16 cellular contexts compared by ENCODE assay signal in genomic region chr17:37826497-37827115, GRCh38.
A peak's percentile ranks its signal among the peaks of the same experiment; 100 is the strongest.
DNase-seq lines count a peak whose midpoint lies in the region; ATAC-seq, FAIRE-seq and TF ChIP-seq lines count a peak whose summit lies in the region.
"Had no signal": no experiment of that assay in that cellular context is flagged by ENCODE, and none has a peak within 500 bp of the region (broad histone marks: within the 10 kb centered on the region; RNA-seq: fewer than 3 reads in every experiment).

No MANE protein-coding gene starts in this region.

- no peak for TF ChIP-seq EP300 in A549 (IDR thresholded peaks at IDR 0.05)

- H3K56ac ChIP-seq in IMR-90 (ENCODE audit: extremely low read depth, insufficient read depth, low read length): no peak overlapping the region; the same call in 1 of the 2 replicates

- H3K4me2 ChIP-seq in A549 (no peak overlapping the region), IMR-90 (ENCODE audit: low read depth, low read length) (no peak overlapping the region)

- H3K27ac ChIP-seq in A549 (peak overlapping the region; percentile 6 to 87; a peak in 4 of 6 replicates), IMR-90 (ENCODE audit: insufficient read depth, low read length) (no peak overlapping the region), foreskin keratinocyte (no peak overlapping the region)
- H3K27ac ChIP-seq: cardiac muscle cell, epithelial cell of prostate had no signal

- no peak overlapping the region for H4K5ac ChIP-seq in IMR-90 (ENCODE audit: low read depth, low read length)

- no peak overlapping the region; the same call in 1 of the 2 replicates for H3K23ac ChIP-seq in IMR-90 (ENCODE audit: low read depth, low read length)

- H3K4ac ChIP-seq in IMR-90 (ENCODE audit: low read depth, low read length): peak overlapping the region; percentile 81

- H3K14ac ChIP-seq in IMR-90 (replicated peaks; ENCODE audit: low read depth, low read length): peak overlapping the region; percentile 74

- no peak overlapping the region for H3K9ac ChIP-seq in IMR-90 (ENCODE audit: low read depth, low read length)

- peak overlapping the region; percentile 94; the same call in 1 of the 2 replicates for H2AK5ac ChIP-seq in IMR-90 (ENCODE audit: low read depth, low read length)

- TF ChIP-seq CTCF in A549 (IDR thresholded peaks at IDR 0.05): no peak
- no peak for TF ChIP-seq CTCF in IMR-90 (conservative IDR thresholded peaks at IDR 0.05; ENCODE audit: low read depth, low read length)
- no peak for TF ChIP-seq CTCF in foreskin keratinocyte (conservative IDR thresholded peaks at IDR 0.05)

- no TSS peak for BruUV-seq in IMR-90 (replicated peaks; lab: Mats Ljungman, UMichigan)

- dilution Hi-C loops in IMR-90 (cut with HindIII; ENCODE audit: low sequenced_read_pairs, unreplicated experiment): no loop called here

- no peak overlapping the region for H3K18ac ChIP-seq in IMR-90 (ENCODE audit: low read depth, low read length)

- no peak overlapping the region for H2BK5ac ChIP-seq in IMR-90 (ENCODE audit: low read depth, low read length, poor library complexity, severe bottlenecking)

- H3K36me3 ChIP-seq in IMR-90 (ENCODE audit: control insufficient read depth, insufficient read depth, low read length): no peaks in the 10 kb centered on the region
- H3K36me3 ChIP-seq: cardiac muscle cell had no signal

- peak overlapping the region; percentile 55 for H2AK9ac ChIP-seq in IMR-90 (replicated peaks; ENCODE audit: low read depth, low read length, poor library complexity)

- no peak for FAIRE-seq in A549 (lab: Jason Lieb, UNC)
- FAIRE-seq: G401.6, urothelium cell line had no signal

- no peak overlapping the region for H3K27ac Mint-ChIP-seq in activated CD4-positive, alpha-beta T cell treated with anti-CD3 and anti-CD28 coated beads, Interleukin-2, amount 10 ng/mL, durations not matched to agents 24 days and 14 days
- H3K27ac Mint-ChIP-seq: activated naive CD4-positive, alpha-beta T cell treated with anti-CD3 and anti-CD28 coated beads for 36 hours had no signal

- intact Hi-C loops in IMR-90 (cut with micrococcal nuclease): loop anchor here (10.0 kb wide), 1 partner anchor 92 kb away; no protein-coding TSS in a partner anchor
- intact Hi-C loops in activated CD4-positive, alpha-beta T cell treated with anti-CD3 and anti-CD28 coated beads, Interleukin-2, amount 10 ng/mL, durations not matched to agents 24 days and 14 days (cut with micrococcal nuclease): no loop called here

- peak overlapping the region; percentile 98 for H2BK120ac ChIP-seq in IMR-90 (ENCODE audit: low read depth, low read length)

- H3K27me3 ChIP-seq in IMR-90 (ENCODE audit: control insufficient read depth, insufficient read depth, low read length) (no peaks in the 10 kb centered on the region), foreskin keratinocyte (no peaks in the 10 kb centered on the region)
- H3K27me3 ChIP-seq: cardiac muscle cell had no signal

- no peak overlapping the region for H3K4me3 ChIP-seq in A549
- no peak overlapping the region for H3K4me3 ChIP-seq in IMR-90 (ENCODE audit: insufficient read depth, low read depth, low read length)
- H3K4me3 ChIP-seq: cardiac muscle cell had no signal

- in situ Hi-C loops in IMR-90 (cut with MboI; ENCODE audit: low sequenced_read_pairs): no loop called here

- H3K4me1 ChIP-seq in A549: peaks cover 42% of the 10 kb centered on the region
- H3K4me1 ChIP-seq in IMR-90 (ENCODE audit: control insufficient read depth, insufficient read depth, low read length): peaks cover 24% of the 10 kb centered on the region
- peaks cover 9% of the 10 kb centered on the region for H3K4me1 ChIP-seq in foreskin keratinocyte

- H4K20me1 ChIP-seq in IMR-90 (ENCODE audit: insufficient read depth, low read length): no peaks in the 10 kb centered on the region

- TF ChIP-seq RAD21 in A549 (conservative IDR thresholded peaks at IDR 0.05 in 1 of 2, IDR thresholded peaks at IDR 0.05 in 1 of 2) (no peak), IMR-90 (IDR thresholded peaks at IDR 0.05; ENCODE audit: low read length) (no peak)

- H3K9me3 ChIP-seq in A549 (no peaks in the 10 kb centered on the region), IMR-90 (ENCODE audit: control insufficient read depth, insufficient read depth, low read length) (no peaks in the 10 kb centered on the region)

- H2BK20ac ChIP-seq in IMR-90 (ENCODE audit: low read depth, low read length): peak overlapping the region; percentile 63

- 0 out of 4 replicates have a peak, but pooled peaks cover 0 to 6% of the 10 kb centered on the region in 2 experiments for H3K79me1 ChIP-seq in IMR-90 (ENCODE audit: low read depth in 1 of 2, low read length in 2 of 2)

- peaks cover 5% of the 10 kb centered on the region for H3K9me3 Mint-ChIP-seq in activated CD4-positive, alpha-beta T cell treated with anti-CD3 and anti-CD28 coated beads, Interleukin-2, amount 10 ng/mL, durations not matched to agents 24 days and 14 days
- H3K9me3 Mint-ChIP-seq: activated naive CD4-positive, alpha-beta T cell treated with anti-CD3 and anti-CD28 coated beads for 36 hours had no signal

- H2BK15ac ChIP-seq in IMR-90 (ENCODE audit: low read depth, low read length): peak overlapping the region; percentile 64; the same call in 2 of the 3 replicates

- H2AFZ ChIP-seq in IMR-90 (replicated peaks; ENCODE audit: low read length, poor library complexity): peak overlapping the region; percentile 40

- DNase-seq in A549 (ENCODE audit: low read depth in 1 of 2, low spot score in 1 of 2) (no peak), IMR-90 (no peak), SIG-M5 treated with dmso at 0.1 percent for 504 hours (lab: John Stamatoyannopoulos, UW; ENCODE audit: unreplicated experiment) (peak; percentile 85), left lobe of liver (ENCODE audit: low spot score) (no peak), foreskin keratinocyte (no peak), activated gamma-delta T cell treated with Interleukin-2 at 50 U/mL for 16 hours (no peak)
- DNase-seq in activated CD4-positive, alpha-beta T cell treated with anti-CD3 and anti-CD28 coated beads, Interleukin-2, amount 10 ng/mL, durations not matched to agents 24 days and 14 days: no peak
- DNase-seq: activated CD8-positive, alpha-beta memory T cell treated with anti-CD3 and anti-CD28 coated beads for 24 hours; activated naive CD4-positive, alpha-beta T cell treated with anti-CD3 and anti-CD28 coated beads for 36 hours; MM.1S; NCI-H748 treated with DMSO at 0.1 percent for 48 hours had no signal

- TF ChIP-seq POLR2A in A549 (IDR thresholded peaks at IDR 0.05; ENCODE audit: low read length) (no peak), IMR-90 (IDR thresholded peaks at IDR 0.05; ENCODE audit: low read depth, low read length) (no peak)

- WGBS in A549 (ENCODE audit: missing lambda C conversion rate): 83% methylated on average over 4 of the region's 4 CpGs
- WGBS in IMR-90 (ENCODE audit: extremely low coverage in 2 of 2, insufficient read length in 1 of 2), 2 experiments: 14% methylated on average over 1 of the region's 4 CpGs; no CpG with 5 or more reads in 1 of the 2 experiments

- POLR2A ChIA-PET in A549 (lab: Yijun Ruan, JAX): interaction anchor here (0.6 kb wide), 1 partner anchor 1758 kb away, joined by 5 read pairs; no protein-coding TSS in a partner anchor
- POLR2A ChIA-PET in IMR-90 (lab: Charles Lee; ENCODE audit: unreplicated experiment): no interaction called here

- CTCF ChIA-PET in A549 (lab: Yijun Ruan, JAX) (interaction anchor here (0.6 to 3.8 kb wide), 10 partner anchors 9 to 454 kb away, joined by 3 to 29 read pairs (median 5); no protein-coding TSS in a partner anchor), IMR-90 (lab: Yijun Ruan, JAX) (no interaction called here)

- H3K36me3 Mint-ChIP-seq in activated CD4-positive, alpha-beta T cell treated with anti-CD3 and anti-CD28 coated beads, Interleukin-2, amount 10 ng/mL, durations not matched to agents 24 days and 14 days (ENCODE audit: low read depth): no peaks in the 10 kb centered on the region

- H3K4me3 Mint-ChIP-seq in activated CD4-positive, alpha-beta T cell treated with anti-CD3 and anti-CD28 coated beads, Interleukin-2, amount 10 ng/mL, durations not matched to agents 24 days and 14 days: no peak overlapping the region
- H3K4me3 Mint-ChIP-seq: activated naive CD4-positive, alpha-beta T cell treated with anti-CD3 and anti-CD28 coated beads for 36 hours had no signal

- no peak overlapping the region; a peak in 1 of 4 replicates for H4K8ac ChIP-seq in IMR-90 (ENCODE audit: low read depth in 2 of 2, low read length in 2 of 2)

- ATAC-seq in A549: no peak
- ATAC-seq in IMR-90 (ENCODE audit: low read depth): no peak
- peak; percentile 17 for ATAC-seq in left lobe of liver
- ATAC-seq in foreskin keratinocyte: no peak
- no peak for ATAC-seq in HG02938 (IDR thresholded peaks at IDR 0.05; ENCODE audit: unreplicated experiment)

- peaks cover 32% of the 10 kb centered on the region for H3K9me1 ChIP-seq in IMR-90 (ENCODE audit: insufficient read depth, low read length)

- H3K27me3 Mint-ChIP-seq in activated CD4-positive, alpha-beta T cell treated with anti-CD3 and anti-CD28 coated beads, Interleukin-2, amount 10 ng/mL, durations not matched to agents 24 days and 14 days: peaks cover 2% of the 10 kb centered on the region

- peak overlapping the region; percentile 62; the same call in 1 of the 2 replicates for H4K91ac ChIP-seq in IMR-90 (ENCODE audit: insufficient read depth, low read depth, low read length)

- peaks cover 25% of the 10 kb centered on the region for H3K4me1 Mint-ChIP-seq in activated CD4-positive, alpha-beta T cell treated with anti-CD3 and anti-CD28 coated beads, Interleukin-2, amount 10 ng/mL, durations not matched to agents 24 days and 14 days

TF ChIP-seq in A549, 52 proteins besides CTCF, POLR2A, EP300 and RAD21 (continues in another document):
- no peak for TF ChIP-seq POLR2AphosphoS2 (conservative IDR thresholded peaks at IDR 0.05; ENCODE audit: low read length)
- no peak for TF ChIP-seq KDM1A (IDR thresholded peaks at IDR 0.05; ENCODE audit: low read depth)
- TF ChIP-seq EHF (CRISPR knock-in tag; IDR thresholded peaks at IDR 0.05): no peak

TF ChIP-seq in IMR-90, 13 proteins besides CTCF, POLR2A, EP300 and RAD21:
- no peak for TF ChIP-seq RCOR1 (IDR thresholded peaks at IDR 0.05; ENCODE audit: insufficient replicate concordance, low read length)

Comparison
In these comparisons a context has a peak if more than half of its experiments do, and no peak if none do; other contexts are left out.
1. H3K27ac ChIP-seq: peak in A549 (2 of 2); none in IMR-90 (single experiment) and foreskin keratinocyte (single experiment).